In the genomic region with DNA sequence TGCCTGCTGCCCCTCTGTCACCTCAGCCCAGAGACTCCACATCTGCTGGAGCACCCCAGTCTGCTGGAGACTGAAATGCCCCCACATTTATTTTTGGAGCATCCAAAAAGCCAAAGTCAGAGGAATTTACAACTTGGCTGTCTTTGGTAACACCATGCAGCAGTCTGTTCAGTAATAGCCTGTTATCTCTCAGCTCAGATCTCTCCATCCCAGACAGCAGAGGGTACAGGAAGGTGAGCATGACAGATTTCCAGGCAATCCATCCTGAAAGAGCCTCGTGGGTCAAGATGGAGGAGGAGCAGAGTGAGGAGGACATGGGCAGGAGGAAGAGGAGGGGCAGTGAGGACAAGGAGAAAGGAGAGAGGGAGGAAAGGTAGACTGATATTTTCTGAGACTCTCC, we compare ENCODE assay signal across 21 cellular contexts. TPM values are rescaled to one million over a fixed set of nuclear protein-coding genes. Genes with fewer than 3 reads are reported as not detected.
DNase-seq lines count a peak whose midpoint lies in the region; ATAC-seq and TF ChIP-seq lines count a peak whose summit lies in the region.
"Had no signal": no experiment of that assay in that cellular context is flagged by ENCODE, and none has a peak within 500 bp of the region (broad histone marks: within the 10 kb centered on the region; RNA-seq: fewer than 3 reads in every experiment).

No MANE protein-coding gene starts in this region.

- no peak overlapping the region for H3T11ph ChIP-seq in H9 (ENCODE audit: low read length)

- H3K4me2 ChIP-seq in H9 (ENCODE audit: insufficient read depth, insufficient read length, low read length): no peak overlapping the region
- H3K4me2 ChIP-seq: A549; BLaER1 treated with 17β-estradiol and CSF1 and Interleukin-3, amounts not matched to agents 10 nM and 100 nM; GM23338 had no signal

- no peak for TF ChIP-seq CTCF in H9 (conservative IDR thresholded peaks at IDR 0.05)
- no peak for TF ChIP-seq CTCF in HFFc6 (IDR thresholded peaks at IDR 0.05)

- peak overlapping the region; percentile 24 for H4K8ac ChIP-seq in H9 (replicated peaks; ENCODE audit: insufficient read length, low read depth, low read length)

- H3K4me1 ChIP-seq in H9 (ENCODE audit: insufficient read depth, low read length): no peaks in the 10 kb centered on the region
- H3K4me1 ChIP-seq: A549, HAP-1 had no signal

- H3K27me3 Mint-ChIP-seq in H9 (ENCODE audit: low read depth) (peaks cover 16% of the 10 kb centered on the region), HFFc6 (ENCODE audit: insufficient read depth) (peaks cover 1% of the 10 kb centered on the region; the same call in 1 of the 2 replicates)

- no CpG with 5 or more reads among the region's 1 CpG for WGBS in H9 (ENCODE audit: extremely low coverage, insufficient read length, low lambda C conversion rate)

- no peak overlapping the region for H4K5ac ChIP-seq in H9 (ENCODE audit: insufficient read length, low read depth, low read length)

- H3K9me3 Mint-ChIP-seq in H9: no peaks in the 10 kb centered on the region; a peak in 1 of 5 replicates
- peaks cover 4% of the 10 kb centered on the region; the same call in 1 of the 2 replicates for H3K9me3 Mint-ChIP-seq in HFFc6
- H3K9me3 Mint-ChIP-seq: CD4-positive, alpha-beta memory T cell; GM23338 had no signal

- no peak overlapping the region for H3K56ac ChIP-seq in H9 (ENCODE audit: insufficient read length, low read depth, low read length)

- no peak overlapping the region for H3K4me3 Mint-ChIP-seq in H9
- H3K4me3 Mint-ChIP-seq in HFFc6: no peak overlapping the region
- H3K4me3 Mint-ChIP-seq: CD4-positive, alpha-beta memory T cell; GM23338 had no signal

- no peaks in the 10 kb centered on the region for H3K9me3 ChIP-seq in H9 (ENCODE audit: control insufficient read depth, low read depth, low read length)
- H3K9me3 ChIP-seq: A549; BE2C; BLaER1 treated with 17β-estradiol and CSF1 and Interleukin-3, amounts not matched to agents 10 nM and 100 nM; HAP-1 had no signal

- H4K91ac ChIP-seq in H9 (ENCODE audit: insufficient read length, low read depth, low read length): no peak overlapping the region

- no peaks in the 10 kb centered on the region for H3K23me2 ChIP-seq in H9 (ENCODE audit: insufficient read length, low read depth, low read length, poor library complexity, severe bottlenecking)

- no peak overlapping the region for H2AFZ ChIP-seq in H9 (ENCODE audit: low read length)
- H2AFZ ChIP-seq: GM23338 had no signal

- H3K9ac ChIP-seq in H9 (ENCODE audit: extremely low read depth, insufficient read length, low read length): no peak overlapping the region
- H3K9ac ChIP-seq: BLaER1 treated with 17β-estradiol and CSF1 and Interleukin-3, amounts not matched to agents 10 nM and 100 nM had no signal

- H3K79me1 ChIP-seq in H9 (ENCODE audit: insufficient read depth, low read depth, low read length, poor library complexity, severe bottlenecking): no peaks in the 10 kb centered on the region

- no peaks in the 10 kb centered on the region for H3K27me3 ChIP-seq in H9 (ENCODE audit: insufficient read depth, low read length)
- H3K27me3 ChIP-seq: BE2C; BLaER1 treated with 17β-estradiol and CSF1 and Interleukin-3, amounts not matched to agents 10 nM and 100 nM had no signal

- H3K14ac ChIP-seq in H9 (ENCODE audit: insufficient read depth, low read length): no peak overlapping the region

- no peak overlapping the region for H3K18ac ChIP-seq in H9 (ENCODE audit: insufficient read length, low read depth, low read length)

- no peak overlapping the region for H3K23ac ChIP-seq in H9 (ENCODE audit: insufficient read length, low read depth, low read length)

- no peaks in the 10 kb centered on the region for H4K20me1 ChIP-seq in H9 (ENCODE audit: control insufficient read depth, insufficient read depth, insufficient read length)

- peaks cover 6 to 10% of the 10 kb centered on the region in 2 experiments for H3K4me1 Mint-ChIP-seq in H9
- H3K4me1 Mint-ChIP-seq in HFFc6 (ENCODE audit: low read depth): no peaks in the 10 kb centered on the region
- H3K4me1 Mint-ChIP-seq: CD4-positive, alpha-beta memory T cell had no signal

- H2BK12ac ChIP-seq in H9 (ENCODE audit: insufficient read length, low read depth, low read length): no peak overlapping the region

- ATAC-seq in GM21576 (IDR thresholded peaks at IDR 0.05; ENCODE audit: unreplicated experiment) (no peak), GM19463 (IDR thresholded peaks at IDR 0.05; ENCODE audit: unreplicated experiment) (no peak)
- ATAC-seq: A549, GM23338 had no signal

- DNase-seq in activated effector memory CD4-positive, alpha-beta T cell treated with anti-CD3 and anti-CD28 coated beads, Interleukin-2, amount 50 U/mL, for 16 hours: peak; percentile 5
- no peak for DNase-seq in activated effector memory CD4-positive, alpha-beta T cell treated with Interleukin-2 at 50 U/mL for 16 hours
- DNase-seq in H9: peak; percentile 12
- DNase-seq in mesenteric fat pad (ENCODE audit: low spot score): peak; percentile 5
- DNase-seq in HFFc6: no peak
- DNase-seq: 8988T; ACHN; AML-193; BE2C; Calu3; CD4-positive, alpha-beta memory T cell; COR-L47; DMS53; DMS79 treated with DMSO at 0.1 percent for 48 hours had no signal

- no peak overlapping the region for H2BK15ac ChIP-seq in H9 (ENCODE audit: low read depth, low read length)

- no peak overlapping the region; a peak in 1 of 7 replicates for H3K27ac Mint-ChIP-seq in H9
- no peak overlapping the region for H3K27ac Mint-ChIP-seq in HFFc6
- H3K27ac Mint-ChIP-seq: CD4-positive, alpha-beta memory T cell; GM23338 had no signal

- no peak overlapping the region for H2BK120ac ChIP-seq in H9 (ENCODE audit: low read depth, low read length, poor library complexity, severe bottlenecking)

- no peaks in the 10 kb centered on the region for H3K79me2 ChIP-seq in H9 (ENCODE audit: insufficient read depth, low read length)

- no peak overlapping the region for H3K27ac ChIP-seq in H9 (ENCODE audit: insufficient read length, low read depth, low read length)
- H3K27ac ChIP-seq: A549; BLaER1 treated with 17β-estradiol and CSF1 and Interleukin-3, amounts not matched to agents 10 nM and 100 nM had no signal

- H3K36me3 Mint-ChIP-seq in H9 (ENCODE audit: insufficient read depth in 1 of 3, low read depth in 3 of 3) (no peaks in the 10 kb centered on the region), HFFc6 (ENCODE audit: low read depth) (no peaks in the 10 kb centered on the region)
- H3K36me3 Mint-ChIP-seq: CD4-positive, alpha-beta memory T cell had no signal

- H3K4ac ChIP-seq in H9 (ENCODE audit: low read depth, low read length): no peak overlapping the region

- H2BK5ac ChIP-seq in H9 (ENCODE audit: insufficient read length, low read length): no peak overlapping the region

- no peak overlapping the region for H2BK20ac ChIP-seq in H9 (ENCODE audit: low read depth, low read length, poor library complexity, severe bottlenecking)

- H2AK5ac ChIP-seq in H9 (ENCODE audit: insufficient read length, low read length): no peak overlapping the region

RNA-seq across cellular contexts. Expression of gene GRID1, which starts 55.9 kb away (rescaled TPM):
- total RNA-seq in H9 (2021) (0.35 TPM in 1 of 2 replicates, not detected in the other), mesenteric fat pad (2.1 TPM)
- total RNA-seq in HFFc6 (2021; fragmentation: NEBNext Ultra II Directional; extraction: Animal tissue kit (Norgen Biotek cat#: 25700)): not detected
- total RNA-seq: Calu3; CD4-positive, alpha-beta memory T cell; Daoy had no signal

Comparison
In these comparisons a context has a peak if more than half of its experiments do, and no peak if none do; other contexts are left out.
1. DNase-seq: peak in activated effector memory CD4-positive, alpha-beta T cell treated with anti-CD3 and anti-CD28 coated beads, Interleukin-2, amount 50 U/mL, for 16 hours (single experiment), H9 (single experiment) and mesenteric fat pad (single experiment); none in activated effector memory CD4-positive, alpha-beta T cell treated with Interleukin-2 at 50 U/mL for 16 hours (single experiment) and HFFc6 (single experiment).